ENCODE assay signal across 26 cellular contexts in genomic region chr4:118249890-118250289, GRCh38.
"Had no signal": no experiment of that assay in that cellular context is flagged by ENCODE, and none has a peak within 500 bp of the region (broad histone marks: within the 10 kb centered on the region; RNA-seq: fewer than 3 reads in every experiment).

No MANE protein-coding gene starts in this region.

- H3K27me3 ChIP-seq: stomach, suprapubic skin, testis, thyroid gland, tibial artery, tibial nerve, transverse colon, upper lobe of left lung, upper lobe of right lung, uterus, vagina had no signal

- H3K36me3 ChIP-seq: stomach, suprapubic skin, thoracic aorta, thyroid gland, tibial artery, tibial nerve, transverse colon, upper lobe of left lung, upper lobe of right lung, uterus, vagina had no signal

- ATAC-seq: stimulated activated effector memory CD8-positive, alpha-beta T cell treated with anti-CD3 and anti-CD28 coated beads, Interleukin-12 subunit alpha, Interleukin-12 subunit beta, amount 100 ng/mL, for 72 hours; stimulated activated memory B cell treated with anti-CD40 and anti-IgM and Interleukin-4, amounts not matched to agents 10 μg/mL and 1 μg/mL and 100 μg/mL, for 72 hours; stimulated activated naive B cell treated with anti-CD40 and anti-IgM and Interleukin-4, amounts not matched to agents 10 μg/mL and 1 μg/mL and 100 μg/mL, for 72 hours; stimulated activated naive CD8-positive, alpha-beta T cell treated with anti-CD3 and anti-CD28 coated beads, Interleukin-15, amount 100 ng/mL, for 72 hours; stimulated activated naive CD8-positive, alpha-beta T cell treated with anti-CD3 and anti-CD28 coated beads, Interleukin-15, Interleukin-2, amounts not matched to agents 100 U/mL and 50 U/mL, for 24 hours; upper lobe of right lung had no signal

- DNase-seq: stimulated activated CD4-positive, alpha-beta T cell treated with anti-CD3 and anti-CD28 coated beads, Interleukin-2, amount 100 ng/mL, for 48 hours; stimulated activated CD4-positive, alpha-beta T cell treated with anti-CD3 and anti-CD28 coated beads, Interleukin-4, amount 100 ng/mL, for 1 hour; stimulated activated CD4-positive, alpha-beta T cell treated with anti-CD3 and anti-CD28 coated beads, Interleukin-4, amount 100 ng/mL, for 24 hours; stimulated activated CD4-positive, alpha-beta T cell treated with anti-CD3 and anti-CD28 coated beads, Interleukin-4, amount 100 ng/mL, for 4 hours; stimulated activated CD8-positive, alpha-beta memory T cell treated with anti-CD3 and anti-CD28 coated beads, Interleukin-4, amount 100 ng/mL, for 48 hours; stimulated activated naive B cell treated with anti-CD40 and anti-IgM and Interleukin-4, amounts not matched to agents 10 μg/mL and 1 μg/mL and 100 μg/mL, for 72 hours; stimulated activated naive CD4-positive, alpha-beta T cell; stimulated activated naive CD4-positive, alpha-beta T cell treated with Interleukin-2 at 50 U/mL for 16 hours; stimulated activated naive CD8-positive, alpha-beta T cell treated with anti-CD3 and anti-CD28 coated beads, Interleukin-15, amount 100 ng/mL, for 72 hours; stimulated activated naive CD8-positive, alpha-beta T cell treated with anti-CD3 and anti-CD28 coated beads, Interleukin-15, Interleukin-2, amounts not matched to agents 100 U/mL and 50 U/mL, for 24 hours; stomach; substantia nigra; testis; thyroid gland; tibial artery; transverse colon; trophoblast cell; upper lobe of left lung; upper lobe of right lung; uterus had no signal

- H3K9me3 ChIP-seq: stomach, suprapubic skin, testis, thoracic aorta, thyroid gland, transverse colon, upper lobe of left lung, upper lobe of right lung, uterus, vagina had no signal

- H3K27ac ChIP-seq: stomach, suprapubic skin, testis, thoracic aorta, thyroid gland, tibial artery, tibial nerve, transverse colon, upper lobe of left lung, upper lobe of right lung, uterus, vagina had no signal

- H3K4me3 ChIP-seq: stomach, suprapubic skin, testis, thoracic aorta, thyroid gland, tibial artery, tibial nerve, transverse colon, upper lobe of left lung, upper lobe of right lung, uterus, vagina had no signal

- H3K4me1 ChIP-seq: stomach, suprapubic skin, testis, thyroid gland, tibial artery, tibial nerve, transverse colon, upper lobe of left lung, upper lobe of right lung, uterus, vagina had no signal
